In genomic region chr14:67784244-67784823, GRCh38 we compare ENCODE assay signal across 15 cellular contexts. TPM values are rescaled to one million over a fixed set of nuclear protein-coding genes. Genes with fewer than 3 reads are reported as not detected.
DNase-seq lines count a peak whose midpoint lies in the region; ATAC-seq lines count a peak whose summit lies in the region.
"Had no signal": no experiment of that assay in that cellular context is flagged by ENCODE, and none has a peak within 500 bp of the region (broad histone marks: within the 10 kb centered on the region; RNA-seq: fewer than 3 reads in every experiment).

No MANE protein-coding gene starts in this region.

- intact Hi-C loops in activated T-helper 2 cell treated with anti-CD3 and anti-CD28 coated beads, Interferon-gamma antibody, Interleukin-2, Interleukin-4, amounts not matched to agents 10 μg/mL and 5 μg/mL and 100 μg/mL, durations not matched to agents 14 hours and 24 hours and 36 hours (cut with micrococcal nuclease): no loop called here

- CTCF ChIA-PET in activated naive CD4-positive, alpha-beta T cell treated with anti-CD3 and anti-CD28 coated beads, Interleukin-2, amount 10 ng/mL, durations not matched to agents 7 days and 5 days (lab: Charles Lee): no interaction called here

- H3K27ac ChIP-seq in skeletal muscle tissue (ENCODE audit: low read depth, low read length): peak overlapping the region; percentile 90
- H3K27ac ChIP-seq: BLaER1 treated with 17β-estradiol and CSF1 and Interleukin-3, amounts not matched to agents 10 nM and 100 nM had no signal

- H3K9me3 ChIP-seq in skeletal muscle tissue (ENCODE audit: control insufficient read depth in 3 of 3, low read length in 3 of 3): no peaks in the 10 kb centered on the region
- H3K9me3 ChIP-seq: BLaER1 treated with 17β-estradiol and CSF1 and Interleukin-3, amounts not matched to agents 10 nM and 100 nM had no signal

- no peaks in the 10 kb centered on the region for H3K27me3 ChIP-seq in skeletal muscle tissue (ENCODE audit: control insufficient read depth in 3 of 3, insufficient read depth in 3 of 3, low read length in 3 of 3)
- H3K27me3 ChIP-seq: BLaER1 treated with 17β-estradiol and CSF1 and Interleukin-3, amounts not matched to agents 10 nM and 100 nM had no signal

- H3K4me1 ChIP-seq in skeletal muscle tissue (ENCODE audit: control insufficient read depth in 3 of 3, insufficient read depth in 3 of 3, low read length in 3 of 3): peaks cover 11 to 51% (median 23%) of the 10 kb centered on the region in 3 donors
- H3K4me1 ChIP-seq: BLaER1 treated with 17β-estradiol and CSF1 and Interleukin-3, amounts not matched to agents 10 nM and 100 nM had no signal

- peaks cover 23% of the 10 kb centered on the region for H3K36me3 Mint-ChIP-seq in activated naive CD4-positive, alpha-beta T cell treated with anti-CD3 and anti-CD28 coated beads, Interleukin-2, amount 50 U/mL, for 24 hours
- peaks cover 47% of the 10 kb centered on the region for H3K36me3 Mint-ChIP-seq in activated naive CD4-positive, alpha-beta T cell treated with anti-CD3 and anti-CD28 coated beads, Interleukin-2, amount 10 ng/mL, durations not matched to agents 7 days and 5 days
- H3K36me3 Mint-ChIP-seq in T-helper 2 cell treated with Interferon-gamma antibody and Interleukin-4, amounts not matched to agents 5 μg/mL and 100 μg/mL, for 36 hours (ENCODE audit: low read depth): peaks cover 41% of the 10 kb centered on the region
- peaks cover 61% of the 10 kb centered on the region for H3K36me3 Mint-ChIP-seq in activated T-helper 2 cell treated with anti-CD3 and anti-CD28 coated beads, Interferon-gamma antibody, Interleukin-2, Interleukin-4, amounts not matched to agents 10 μg/mL and 5 μg/mL and 100 μg/mL, durations not matched to agents 14 hours and 24 hours and 36 hours (ENCODE audit: low read depth)

- H3K4me1 Mint-ChIP-seq in activated naive CD4-positive, alpha-beta T cell treated with anti-CD3 and anti-CD28 coated beads, Interleukin-2, amount 50 U/mL, for 24 hours: no peaks in the 10 kb centered on the region
- no peaks in the 10 kb centered on the region for H3K4me1 Mint-ChIP-seq in activated naive CD4-positive, alpha-beta T cell treated with anti-CD3 and anti-CD28 coated beads, Interleukin-2, amount 10 ng/mL, durations not matched to agents 7 days and 5 days
- peaks cover 13% of the 10 kb centered on the region for H3K4me1 Mint-ChIP-seq in T-helper 2 cell treated with Interferon-gamma antibody and Interleukin-4, amounts not matched to agents 5 μg/mL and 100 μg/mL, for 36 hours (ENCODE audit: low read depth)
- H3K4me1 Mint-ChIP-seq in activated T-helper 2 cell treated with anti-CD3 and anti-CD28 coated beads, Interferon-gamma antibody, Interleukin-2, Interleukin-4, amounts not matched to agents 10 μg/mL and 5 μg/mL and 100 μg/mL, durations not matched to agents 14 hours and 24 hours and 36 hours (ENCODE audit: low read depth): peaks cover 12% of the 10 kb centered on the region
- H3K4me1 Mint-ChIP-seq: GM23338 had no signal

- H3K4me3 ChIP-seq in skeletal muscle tissue (ENCODE audit: low read length in 3 of 3): no peak overlapping the region
- H3K4me3 ChIP-seq: BLaER1 treated with 17β-estradiol and CSF1 and Interleukin-3, amounts not matched to agents 10 nM and 100 nM; GM23338 had no signal

- no peak overlapping the region for H3K9ac ChIP-seq in skeletal muscle tissue (ENCODE audit: low read depth in 1 of 3, low read length in 3 of 3)
- H3K9ac ChIP-seq: BLaER1 treated with 17β-estradiol and CSF1 and Interleukin-3, amounts not matched to agents 10 nM and 100 nM had no signal

- no peak for DNase-seq in activated naive CD4-positive, alpha-beta T cell treated with anti-CD3 and anti-CD28 coated beads, Interleukin-2, amount 10 ng/mL, durations not matched to agents 7 days and 5 days
- no peak for DNase-seq in T-helper 2 cell treated with Interferon-gamma antibody and Interleukin-4, amounts not matched to agents 5 μg/mL and 100 μg/mL, for 36 hours (ENCODE audit: low spot score)
- DNase-seq in activated T-helper 2 cell treated with anti-CD3 and anti-CD28 coated beads, Interferon-gamma antibody, Interleukin-2, Interleukin-4, amounts not matched to agents 10 μg/mL and 5 μg/mL and 100 μg/mL, durations not matched to agents 14 hours and 24 hours and 36 hours (ENCODE audit: low spot score): no peak
- no peak for DNase-seq in amniotic stem cell (lab: John Stamatoyannopoulos, UW)
- DNase-seq: ACHN; CD4-positive, CD25-positive, alpha-beta regulatory T cell; DMS53; GF-D8; H7 had no signal

- peaks cover 46 to 82% (median 62%) of the 10 kb centered on the region in 3 donors for H3K36me3 ChIP-seq in skeletal muscle tissue (ENCODE audit: control insufficient read depth in 3 of 3, insufficient read depth in 3 of 3, low read length in 3 of 3)

- H3K27ac Mint-ChIP-seq in activated naive CD4-positive, alpha-beta T cell treated with anti-CD3 and anti-CD28 coated beads, Interleukin-2, amount 50 U/mL, for 24 hours: peak overlapping the region; percentile 32
- no peak overlapping the region for H3K27ac Mint-ChIP-seq in activated naive CD4-positive, alpha-beta T cell treated with anti-CD3 and anti-CD28 coated beads, Interleukin-2, amount 10 ng/mL, durations not matched to agents 7 days and 5 days
- peak overlapping the region; percentile 9 for H3K27ac Mint-ChIP-seq in T-helper 2 cell treated with Interferon-gamma antibody and Interleukin-4, amounts not matched to agents 5 μg/mL and 100 μg/mL, for 36 hours
- peak overlapping the region; percentile 12 for H3K27ac Mint-ChIP-seq in activated T-helper 2 cell treated with anti-CD3 and anti-CD28 coated beads, Interferon-gamma antibody, Interleukin-2, Interleukin-4, amounts not matched to agents 10 μg/mL and 5 μg/mL and 100 μg/mL, durations not matched to agents 14 hours and 24 hours and 36 hours
- H3K27ac Mint-ChIP-seq: GM23338 had no signal

- no peaks in the 10 kb centered on the region for H3K27me3 Mint-ChIP-seq in activated naive CD4-positive, alpha-beta T cell treated with anti-CD3 and anti-CD28 coated beads, Interleukin-2, amount 50 U/mL, for 24 hours
- H3K27me3 Mint-ChIP-seq in activated naive CD4-positive, alpha-beta T cell treated with anti-CD3 and anti-CD28 coated beads, Interleukin-2, amount 10 ng/mL, durations not matched to agents 7 days and 5 days: no peaks in the 10 kb centered on the region
- H3K27me3 Mint-ChIP-seq in T-helper 2 cell treated with Interferon-gamma antibody and Interleukin-4, amounts not matched to agents 5 μg/mL and 100 μg/mL, for 36 hours (ENCODE audit: low read depth): no peaks in the 10 kb centered on the region
- no peaks in the 10 kb centered on the region for H3K27me3 Mint-ChIP-seq in activated T-helper 2 cell treated with anti-CD3 and anti-CD28 coated beads, Interferon-gamma antibody, Interleukin-2, Interleukin-4, amounts not matched to agents 10 μg/mL and 5 μg/mL and 100 μg/mL, durations not matched to agents 14 hours and 24 hours and 36 hours (ENCODE audit: low read depth)
- H3K27me3 Mint-ChIP-seq: CD4-positive, CD25-positive, alpha-beta regulatory T cell had no signal

- H3K4me3 Mint-ChIP-seq in activated naive CD4-positive, alpha-beta T cell treated with anti-CD3 and anti-CD28 coated beads, Interleukin-2, amount 50 U/mL, for 24 hours: no peak overlapping the region
- H3K4me3 Mint-ChIP-seq in activated naive CD4-positive, alpha-beta T cell treated with anti-CD3 and anti-CD28 coated beads, Interleukin-2, amount 10 ng/mL, durations not matched to agents 7 days and 5 days: no peak overlapping the region
- H3K4me3 Mint-ChIP-seq in T-helper 2 cell treated with Interferon-gamma antibody and Interleukin-4, amounts not matched to agents 5 μg/mL and 100 μg/mL, for 36 hours: peak overlapping the region; percentile 13
- H3K4me3 Mint-ChIP-seq in activated T-helper 2 cell treated with anti-CD3 and anti-CD28 coated beads, Interferon-gamma antibody, Interleukin-2, Interleukin-4, amounts not matched to agents 10 μg/mL and 5 μg/mL and 100 μg/mL, durations not matched to agents 14 hours and 24 hours and 36 hours (ENCODE audit: low read depth): no peak overlapping the region
- H3K4me3 Mint-ChIP-seq: CD4-positive, CD25-positive, alpha-beta regulatory T cell; GM23338 had no signal

- ATAC-seq in HG03432 (IDR thresholded peaks at IDR 0.05; ENCODE audit: unreplicated experiment) (no peak), GM21515 (IDR thresholded peaks at IDR 0.05; ENCODE audit: unreplicated experiment) (no peak)
- ATAC-seq: GM23338 had no signal

- no peaks in the 10 kb centered on the region for H3K9me3 Mint-ChIP-seq in activated naive CD4-positive, alpha-beta T cell treated with anti-CD3 and anti-CD28 coated beads, Interleukin-2, amount 50 U/mL, for 24 hours
- H3K9me3 Mint-ChIP-seq in activated naive CD4-positive, alpha-beta T cell treated with anti-CD3 and anti-CD28 coated beads, Interleukin-2, amount 10 ng/mL, durations not matched to agents 7 days and 5 days: no peaks in the 10 kb centered on the region
- H3K9me3 Mint-ChIP-seq in T-helper 2 cell treated with Interferon-gamma antibody and Interleukin-4, amounts not matched to agents 5 μg/mL and 100 μg/mL, for 36 hours: no peaks in the 10 kb centered on the region
- no peaks in the 10 kb centered on the region for H3K9me3 Mint-ChIP-seq in activated T-helper 2 cell treated with anti-CD3 and anti-CD28 coated beads, Interferon-gamma antibody, Interleukin-2, Interleukin-4, amounts not matched to agents 10 μg/mL and 5 μg/mL and 100 μg/mL, durations not matched to agents 14 hours and 24 hours and 36 hours
- H3K9me3 Mint-ChIP-seq: CD4-positive, CD25-positive, alpha-beta regulatory T cell; GM23338 had no signal

RNA-seq across cellular contexts. Expression of gene ZFYVE26, which starts 32.1 kb away (rescaled TPM):
- 16.0 and 16.2 TPM in 2 replicates for total RNA-seq in activated T-helper 2 cell treated with anti-CD3 and anti-CD28 coated beads, Interferon-gamma antibody, Interleukin-2, Interleukin-4, amounts not matched to agents 10 μg/mL and 5 μg/mL and 100 μg/mL, durations not matched to agents 14 hours and 24 hours and 36 hours
- total RNA-seq in skeletal muscle tissue: 21.9 TPM

RNA-seq across cellular contexts. Expression of gene RAD51B, which starts 35.2 kb away (rescaled TPM):
- 25.1 and 30.1 TPM in 2 replicates for total RNA-seq in activated T-helper 2 cell treated with anti-CD3 and anti-CD28 coated beads, Interferon-gamma antibody, Interleukin-2, Interleukin-4, amounts not matched to agents 10 μg/mL and 5 μg/mL and 100 μg/mL, durations not matched to agents 14 hours and 24 hours and 36 hours
- total RNA-seq in skeletal muscle tissue: 38.6 TPM
